11 cellular contexts compared by ENCODE assay signal in genomic region chr2:37287966-37288365, GRCh38. TPM values are rescaled to one million over a fixed set of nuclear protein-coding genes. Genes with fewer than 3 reads are reported as not detected.
DNase-seq lines count a peak whose midpoint lies in the region; ATAC-seq and TF ChIP-seq lines count a peak whose summit lies in the region.
"Had no signal": no experiment of that assay in that cellular context is flagged by ENCODE, and none has a peak within 500 bp of the region (broad histone marks: within the 10 kb centered on the region; RNA-seq: fewer than 3 reads in every experiment).

No MANE protein-coding gene starts in this region.

- H3K4me3 Mint-ChIP-seq in activated CD4-positive, alpha-beta T cell treated with anti-CD3 and anti-CD28 coated beads for 36 hours, result no peak overlapping the region
- no peak overlapping the region for H3K4me3 Mint-ChIP-seq in activated CD4-positive, alpha-beta T cell treated with anti-CD3 and anti-CD28 coated beads, Interleukin-2, amount 10 ng/mL, durations not matched to agents 24 days and 14 days

- TF ChIP-seq CTCF in MM.1S (IDR thresholded peaks at IDR 0.05; ENCODE audit: low read length), result peak; percentile 39

- H3K27me3 ChIP-seq in MM.1S (replicated peaks; ENCODE audit: insufficient read depth, low read length), result no peaks in the 10 kb centered on the region

- no peak overlapping the region for H3K4me2 ChIP-seq in MM.1S (ENCODE audit: low read depth, low read length)

- no peaks in the 10 kb centered on the region for H3K9me2 ChIP-seq in MM.1S (replicated peaks; ENCODE audit: insufficient read depth, low read length)

- CTCF ChIA-PET in activated CD4-positive, alpha-beta T cell treated with anti-CD3 and anti-CD28 coated beads for 36 hours (lab: Charles Lee), result interaction anchor here (0.9 to 2.1 kb wide), 4 partner anchors 11 to 25 kb away, joined by 3 to 5 read pairs (median 4); no protein-coding TSS in a partner anchor

- peaks cover 74% of the 10 kb centered on the region for H3F3A ChIP-seq in MM.1S (ENCODE audit: insufficient read depth, low read length)

- H3K79me2 ChIP-seq in MM.1S (ENCODE audit: low read length), result peaks cover 100% of the 10 kb centered on the region

- no peaks in the 10 kb centered on the region for H3K4me1 Mint-ChIP-seq in activated CD4-positive, alpha-beta T cell treated with anti-CD3 and anti-CD28 coated beads for 36 hours
- peaks cover 3% of the 10 kb centered on the region for H3K4me1 Mint-ChIP-seq in activated CD4-positive, alpha-beta T cell treated with anti-CD3 and anti-CD28 coated beads, Interleukin-2, amount 10 ng/mL, durations not matched to agents 24 days and 14 days

- peak; percentile 68 for ATAC-seq in activated CD4-positive, alpha-beta T cell treated with anti-CD3 and anti-CD28 coated beads for 36 hours
- ATAC-seq in Right ventricle myocardium inferior, result no peak
- ATAC-seq in GM19328 (IDR thresholded peaks at IDR 0.05; ENCODE audit: unreplicated experiment), result no peak

- peak overlapping the region; percentile 4; the same call in 1 of the 2 replicates for H3K27ac ChIP-seq in MM.1S (ENCODE audit: low read length)

- no peak overlapping the region for H3K27ac Mint-ChIP-seq in activated CD4-positive, alpha-beta T cell treated with anti-CD3 and anti-CD28 coated beads for 36 hours
- H3K27ac Mint-ChIP-seq in activated CD4-positive, alpha-beta T cell treated with anti-CD3 and anti-CD28 coated beads, Interleukin-2, amount 10 ng/mL, durations not matched to agents 24 days and 14 days, result no peak overlapping the region

- H3K27me3 Mint-ChIP-seq in activated CD4-positive, alpha-beta T cell treated with anti-CD3 and anti-CD28 coated beads for 36 hours, result no peaks in the 10 kb centered on the region
- no peaks in the 10 kb centered on the region for H3K27me3 Mint-ChIP-seq in activated CD4-positive, alpha-beta T cell treated with anti-CD3 and anti-CD28 coated beads, Interleukin-2, amount 10 ng/mL, durations not matched to agents 24 days and 14 days

- H3K4me1 ChIP-seq in MM.1S (ENCODE audit: low read length), result peaks cover 27% of the 10 kb centered on the region

- no peak overlapping the region for H3K4me3 ChIP-seq in MM.1S (ENCODE audit: low read length)

- POLR2A ChIA-PET in activated CD4-positive, alpha-beta T cell treated with anti-CD3 and anti-CD28 coated beads for 36 hours (lab: Charles Lee), result no interaction called here

- intact Hi-C loops in activated CD4-positive, alpha-beta T cell treated with anti-CD3 and anti-CD28 coated beads for 36 hours (cut with DNase I, micrococcal nuclease), result loop anchor here in 1 of 2 experiments (5.0 kb wide), 1 partner anchor 589 kb away; no protein-coding TSS in a partner anchor
- intact Hi-C loops in activated CD4-positive, alpha-beta T cell treated with anti-CD3 and anti-CD28 coated beads, Interleukin-2, amount 10 ng/mL, durations not matched to agents 24 days and 14 days (cut with micrococcal nuclease), result no loop called here
- intact Hi-C loops in Right ventricle myocardium inferior (cut with DNase I), result no loop called here

- H3K36me3 ChIP-seq in MM.1S (replicated peaks; ENCODE audit: insufficient read depth, low read length), result peaks cover 38% of the 10 kb centered on the region

- H3K9me3 Mint-ChIP-seq in activated CD4-positive, alpha-beta T cell treated with anti-CD3 and anti-CD28 coated beads for 36 hours (ENCODE audit: low read depth), result no peaks in the 10 kb centered on the region
- H3K9me3 Mint-ChIP-seq in activated CD4-positive, alpha-beta T cell treated with anti-CD3 and anti-CD28 coated beads, Interleukin-2, amount 10 ng/mL, durations not matched to agents 24 days and 14 days, result no peaks in the 10 kb centered on the region

- peaks cover 23% of the 10 kb centered on the region for H3K36me3 Mint-ChIP-seq in activated CD4-positive, alpha-beta T cell treated with anti-CD3 and anti-CD28 coated beads for 36 hours (ENCODE audit: low read depth)
- H3K36me3 Mint-ChIP-seq in activated CD4-positive, alpha-beta T cell treated with anti-CD3 and anti-CD28 coated beads, Interleukin-2, amount 10 ng/mL, durations not matched to agents 24 days and 14 days (ENCODE audit: low read depth), result peaks cover 22% of the 10 kb centered on the region

- H2AFZ ChIP-seq in MM.1S (ENCODE audit: low read length), result no peak overlapping the region

- peak; percentile 43 for DNase-seq in activated CD4-positive, alpha-beta T cell treated with anti-CD3 and anti-CD28 coated beads for 36 hours
- DNase-seq in activated CD4-positive, alpha-beta T cell treated with anti-CD3 and anti-CD28 coated beads, Interleukin-2, amount 10 ng/mL, durations not matched to agents 24 days and 14 days, result no peak
- DNase-seq in MM.1S, result no peak
- peak; percentile 27 for DNase-seq in amniotic epithelial cell (ENCODE audit: low read depth)
- peak; percentile 35 for DNase-seq in renal cortical epithelial cell (ENCODE audit: low read depth)
- no peak for DNase-seq in cerebellar cortex (ENCODE audit: low spot score)
- DNase-seq in Right ventricle myocardium inferior (ENCODE audit: missing footprints), result no peak
- DNase-seq: DMS79; islet precursor cell; stimulated activated CD4-positive, alpha-beta T cell treated with anti-CD3 and anti-CD28 coated beads, Interleukin-1b, Interleukin-23, amount 100 ng/mL, for 48 hours had no signal

- no peak overlapping the region for H3K9ac ChIP-seq in MM.1S (ENCODE audit: low read length)

- peaks cover 53% of the 10 kb centered on the region for H4K20me1 ChIP-seq in MM.1S (ENCODE audit: insufficient read depth, low read length)

- H3K9me3 ChIP-seq in MM.1S (replicated peaks; ENCODE audit: insufficient read depth, low read length), result no peaks in the 10 kb centered on the region

RNA-seq across cellular contexts. Expression of gene PRKD3, which starts 36.7 kb away (rescaled TPM):
- total RNA-seq in activated CD4-positive, alpha-beta T cell treated with anti-CD3 and anti-CD28 coated beads for 36 hours, result 10 to 100 TPM; 17.4 to 22.8 TPM
- total RNA-seq in activated CD4-positive, alpha-beta T cell treated with anti-CD3 and anti-CD28 coated beads, Interleukin-2, amount 10 ng/mL, durations not matched to agents 24 days and 14 days, result 20.2 and 21.9 TPM in 2 replicates
- 68.6 and 69.3 TPM in 2 replicates for total RNA-seq in renal cortical epithelial cell
- total RNA-seq in Right ventricle myocardium inferior, result 12.6 TPM

RNA-seq across cellular contexts. Expression of gene QPCT, which starts 56.5 kb away (rescaled TPM):
- total RNA-seq in activated CD4-positive, alpha-beta T cell treated with anti-CD3 and anti-CD28 coated beads for 36 hours, result under 1 TPM; 0.51 to 0.64 TPM
- total RNA-seq in activated CD4-positive, alpha-beta T cell treated with anti-CD3 and anti-CD28 coated beads, Interleukin-2, amount 10 ng/mL, durations not matched to agents 24 days and 14 days, result 2.0 and 2.1 TPM in 2 replicates
- total RNA-seq in renal cortical epithelial cell (81.8 and 83.0 TPM in 2 replicates), Right ventricle myocardium inferior (1.7 TPM)

RNA-seq across cellular contexts. Expression of gene NDUFAF7, which starts 56.5 kb away (rescaled TPM):
- 10 to 100 TPM; 20.8 to 22.9 TPM for total RNA-seq in activated CD4-positive, alpha-beta T cell treated with anti-CD3 and anti-CD28 coated beads for 36 hours
- total RNA-seq in activated CD4-positive, alpha-beta T cell treated with anti-CD3 and anti-CD28 coated beads, Interleukin-2, amount 10 ng/mL, durations not matched to agents 24 days and 14 days, result 24.3 and 28.9 TPM in 2 replicates
- total RNA-seq in renal cortical epithelial cell (14.9 and 17.3 TPM in 2 replicates), Right ventricle myocardium inferior (22.8 TPM)

RNA-seq across cellular contexts. Expression of gene CEBPZ, which starts 56.6 kb away (rescaled TPM):
- total RNA-seq in activated CD4-positive, alpha-beta T cell treated with anti-CD3 and anti-CD28 coated beads for 36 hours, result 100 to 1,000 TPM in 1 of 2 experiments, 10 to 100 TPM in 1; 81.8 to 107 TPM
- 63.2 and 68.2 TPM in 2 replicates for total RNA-seq in activated CD4-positive, alpha-beta T cell treated with anti-CD3 and anti-CD28 coated beads, Interleukin-2, amount 10 ng/mL, durations not matched to agents 24 days and 14 days
- 59.6 and 76.9 TPM in 2 replicates for total RNA-seq in renal cortical epithelial cell
- 32.3 TPM for total RNA-seq in Right ventricle myocardium inferior

Comparison
In these comparisons a context has a peak if more than half of its experiments do, and no peak if none do; other contexts are left out.
1. DNase-seq: peak in activated CD4-positive, alpha-beta T cell treated with anti-CD3 and anti-CD28 coated beads for 36 hours (single experiment), amniotic epithelial cell (single experiment) and renal cortical epithelial cell (single experiment); none in activated CD4-positive, alpha-beta T cell treated with anti-CD3 and anti-CD28 coated beads, Interleukin-2, amount 10 ng/mL, durations not matched to agents 24 days and 14 days (single experiment), MM.1S (single experiment), cerebellar cortex (single experiment) and Right ventricle myocardium inferior (single experiment).
2. RNA of gene QPCT, which starts 56.5 kb away (total RNA-seq): 81.8 to 83.0 TPM in renal cortical epithelial cell; 2.0 to 2.1 TPM in activated CD4-positive, alpha-beta T cell treated with anti-CD3 and anti-CD28 coated beads, Interleukin-2, amount 10 ng/mL, durations not matched to agents 24 days and 14 days, 1.7 TPM in Right ventricle myocardium inferior (single experiment) and 0.51 to 0.64 TPM in activated CD4-positive, alpha-beta T cell treated with anti-CD3 and anti-CD28 coated beads for 36 hours; every median in the first group is over 10 times any median in the second.